Comparison of ENCODE assay signal across 22 cellular contexts in the genomic region with DNA sequence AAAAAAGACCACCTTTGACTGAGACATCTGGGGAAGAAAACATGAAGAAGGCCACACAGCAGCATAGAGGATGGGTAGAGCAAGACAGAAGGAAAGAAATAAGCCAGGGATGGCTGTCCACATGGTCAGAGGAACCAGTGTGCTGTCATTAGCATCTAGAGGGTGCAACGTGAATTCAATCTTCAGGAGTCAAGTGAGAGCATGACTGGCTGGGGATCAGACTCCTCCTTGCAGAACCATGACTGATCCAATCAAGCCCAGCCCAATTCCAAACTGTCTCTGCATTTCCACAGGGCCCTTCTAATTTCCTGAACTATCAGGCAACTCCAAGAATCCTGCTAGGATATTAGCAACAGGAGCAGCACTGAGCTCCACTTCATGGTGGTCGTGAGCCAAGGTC.
"Had no signal": no experiment of that assay in that cellular context is flagged by ENCODE, and none has a peak within 500 bp of the region (broad histone marks: within the 10 kb centered on the region; RNA-seq: fewer than 3 reads in every experiment).

No MANE protein-coding gene starts in this region.

- H3K27ac Mint-ChIP-seq: activated CD4-positive, alpha-beta T cell treated with anti-CD3 and anti-CD28 coated beads, Interleukin-2, amount 10 ng/mL, durations not matched to agents 24 days and 14 days; activated CD8-positive, alpha-beta T cell treated with anti-CD3 and anti-CD28 coated beads, Interleukin-2, amount 10 ng/mL, durations not matched to agents 7 days and 5 days; activated naive CD8-positive, alpha-beta T cell treated with anti-CD3 and anti-CD28 coated beads, Interleukin-2, amount 10 ng/mL, durations not matched to agents 7 days and 5 days; activated T-cell treated with anti-CD3 and anti-CD28 coated beads, Interleukin-2, amount 50 U/mL, for 24 hours; activated T-helper 2 cell treated with anti-CD3 and anti-CD28 coated beads, Interferon-gamma antibody, Interleukin-2, Interleukin-4, amounts not matched to agents 10 μg/mL and 5 μg/mL and 100 μg/mL, durations not matched to agents 14 hours and 24 hours and 36 hours had no signal

- ATAC-seq: activated CD8-positive, alpha-beta T cell treated with anti-CD3 and anti-CD28 coated beads, Interleukin-2, amount 10 ng/mL, durations not matched to agents 7 days and 5 days; left lung; sciatic nerve had no signal

- H3K36me3 ChIP-seq: colonic mucosa, left lung, neutrophil, spleen, thyroid gland had no signal

- H3K9ac ChIP-seq: parathyroid adenoma had no signal

- H3K36me3 Mint-ChIP-seq: activated naive CD8-positive, alpha-beta T cell treated with anti-CD3 and anti-CD28 coated beads, Interleukin-2, amount 10 ng/mL, durations not matched to agents 7 days and 5 days; brain; naive B cell had no signal

- H3K9me3 Mint-ChIP-seq: activated CD4-positive, alpha-beta T cell treated with anti-CD3 and anti-CD28 coated beads, Interleukin-2, amount 10 ng/mL, durations not matched to agents 24 days and 14 days; activated naive CD8-positive, alpha-beta T cell treated with anti-CD3 and anti-CD28 coated beads, Interleukin-2, amount 10 ng/mL, durations not matched to agents 7 days and 5 days; activated T-cell treated with anti-CD3 and anti-CD28 coated beads, Interleukin-2, amount 50 U/mL, for 24 hours; activated T-helper 2 cell treated with anti-CD3 and anti-CD28 coated beads, Interferon-gamma antibody, Interleukin-2, Interleukin-4, amounts not matched to agents 10 μg/mL and 5 μg/mL and 100 μg/mL, durations not matched to agents 14 hours and 24 hours and 36 hours; brain; central memory CD8-positive, alpha-beta T cell had no signal

- H3K4me3 ChIP-seq: colonic mucosa, left lung, spleen, thyroid gland had no signal

- H3K4me1 Mint-ChIP-seq: activated naive CD8-positive, alpha-beta T cell treated with anti-CD3 and anti-CD28 coated beads, Interleukin-2, amount 10 ng/mL, durations not matched to agents 7 days and 5 days; central memory CD8-positive, alpha-beta T cell; naive B cell had no signal

- H3K27ac ChIP-seq: colonic mucosa, left lung, neutrophil, spleen, thyroid gland had no signal

- FAIRE-seq: endometrium, islet of Langerhans had no signal

- H3K79me2 ChIP-seq: parathyroid adenoma had no signal

- H3K27me3 Mint-ChIP-seq: brain had no signal

- H3K4me1 ChIP-seq: colonic mucosa had no signal

- H3K27me3 ChIP-seq: colonic mucosa, left lung, neutrophil, thyroid gland had no signal

- H3K4me3 Mint-ChIP-seq: activated CD4-positive, alpha-beta T cell treated with anti-CD3 and anti-CD28 coated beads, Interleukin-2, amount 10 ng/mL, durations not matched to agents 24 days and 14 days; activated CD8-positive, alpha-beta T cell treated with anti-CD3 and anti-CD28 coated beads, Interleukin-2, amount 10 ng/mL, durations not matched to agents 7 days and 5 days; activated naive CD8-positive, alpha-beta T cell treated with anti-CD3 and anti-CD28 coated beads, Interleukin-2, amount 10 ng/mL, durations not matched to agents 7 days and 5 days; activated T-cell treated with anti-CD3 and anti-CD28 coated beads, Interleukin-2, amount 50 U/mL, for 24 hours; brain; central memory CD8-positive, alpha-beta T cell; naive B cell had no signal

- H3K9me3 ChIP-seq: colonic mucosa, left lung, neutrophil, spleen, thyroid gland had no signal

- DNase-seq: activated CD4-positive, alpha-beta T cell treated with anti-CD3 and anti-CD28 coated beads, Interleukin-2, amount 10 ng/mL, durations not matched to agents 24 days and 14 days; activated CD8-positive, alpha-beta T cell treated with anti-CD3 and anti-CD28 coated beads, Interleukin-2, amount 10 ng/mL, durations not matched to agents 7 days and 5 days; activated naive CD4-positive, alpha-beta T cell treated with Interleukin-2 at 50 U/mL for 16 hours; activated naive CD8-positive, alpha-beta T cell treated with anti-CD3 and anti-CD28 coated beads, Interleukin-2, amount 10 ng/mL, durations not matched to agents 7 days and 5 days; activated T-cell treated with anti-CD3 and anti-CD28 coated beads, Interleukin-2, amount 50 U/mL, for 24 hours; amygdala; colonic mucosa; hippocampal formation; left lung; naive B cell; spleen; stimulated activated naive CD4-positive, alpha-beta T cell; T1000 had no signal
